In genomic region chr1:12174789-12175455, GRCh38 we compare ENCODE assay signal across 10 cellular contexts. TPM values are rescaled to one million over a fixed set of nuclear protein-coding genes. Genes with fewer than 3 reads are reported as not detected.
DNase-seq lines count a peak whose midpoint lies in the region; ATAC-seq and TF ChIP-seq lines count a peak whose summit lies in the region.
"Had no signal": no experiment of that assay in that cellular context is flagged by ENCODE, and none has a peak within 500 bp of the region (broad histone marks: within the 10 kb centered on the region; RNA-seq: fewer than 3 reads in every experiment).

No MANE protein-coding gene starts in this region.

- H3K36me3 ChIP-seq in gastrocnemius medialis = no peaks in the 10 kb centered on the region

- no peaks in the 10 kb centered on the region for H3K9me3 Mint-ChIP-seq in activated naive CD8-positive, alpha-beta T cell treated with anti-CD3 and anti-CD28 coated beads, Interleukin-2, amount 10 ng/mL, durations not matched to agents 7 days and 5 days

- TF ChIP-seq CTCF in HL-60 (IDR thresholded peaks at IDR 0.05; ENCODE audit: insufficient read depth, low read length) = no peak
- TF ChIP-seq CTCF in gastrocnemius medialis (IDR thresholded peaks at IDR 0.05 in 4 of 5, conservative IDR thresholded peaks at IDR 0.05 in 1 of 5) = no peak

- no peak for ATAC-seq in activated naive CD8-positive, alpha-beta T cell treated with anti-CD3 and anti-CD28 coated beads, Interleukin-2, amount 10 ng/mL, durations not matched to agents 7 days and 5 days (ENCODE audit: low read depth)
- ATAC-seq in gastrocnemius medialis (peak; percentile 21 to 23), HG03196 (IDR thresholded peaks at IDR 0.05; ENCODE audit: unreplicated experiment) (no peak), HG02852 (IDR thresholded peaks at IDR 0.05; ENCODE audit: unreplicated experiment) (no peak), GM21576 (IDR thresholded peaks at IDR 0.05; ENCODE audit: unreplicated experiment) (no peak)

- TF ChIP-seq POLR2A in gastrocnemius medialis (IDR thresholded peaks at IDR 0.05) = no peak

- H3K4me3 ChIP-seq in HL-60 (replicated peaks; ENCODE audit: insufficient read depth, low read length) (no peak overlapping the region), gastrocnemius medialis (no peak overlapping the region)

- H3K9me3 ChIP-seq in gastrocnemius medialis = no peaks in the 10 kb centered on the region

- intact Hi-C loops in gastrocnemius medialis (cut with DNase I; ENCODE audit: low total_unique reads) = no loop called here

- H3K27ac ChIP-seq in HL-60 (replicated peaks) (peak overlapping the region; percentile 27), gastrocnemius medialis (peak overlapping the region; percentile 56 to 85 (median 78))

- POLR2A ChIA-PET in activated naive CD8-positive, alpha-beta T cell treated with anti-CD3 and anti-CD28 coated beads, Interleukin-2, amount 10 ng/mL, durations not matched to agents 7 days and 5 days (lab: Charles Lee) = interaction anchor here (1.2 to 4.5 kb wide), 4 partner anchors 8 to 267 kb away, joined by 3 to 27 read pairs (median 4); partner anchors contain the start of gene TNFRSF1B

- DNase-seq in HL-60 (ENCODE audit: low read depth in 1 of 2, low spot score in 1 of 2) (no peak), iPS-NIHi7 (ENCODE audit: extremely low spot score) (peak; percentile 64), gastrocnemius medialis (peak in 1 of 2 donors; percentile 39), activated gamma-delta T cell treated with Interleukin-2 at 50 U/mL for 16 hours (no peak)
- no peak for DNase-seq in activated naive CD8-positive, alpha-beta T cell treated with anti-CD3 and anti-CD28 coated beads, Interleukin-2, amount 10 ng/mL, durations not matched to agents 7 days and 5 days
- DNase-seq: DND-41, NCI-H2029 had no signal

- peaks cover 43% of the 10 kb centered on the region for H3K36me3 Mint-ChIP-seq in activated naive CD8-positive, alpha-beta T cell treated with anti-CD3 and anti-CD28 coated beads, Interleukin-2, amount 10 ng/mL, durations not matched to agents 7 days and 5 days

- H3K4me1 Mint-ChIP-seq in activated naive CD8-positive, alpha-beta T cell treated with anti-CD3 and anti-CD28 coated beads, Interleukin-2, amount 10 ng/mL, durations not matched to agents 7 days and 5 days = peaks cover 85% of the 10 kb centered on the region

- peak overlapping the region; percentile 82 for H3K4me3 Mint-ChIP-seq in activated naive CD8-positive, alpha-beta T cell treated with anti-CD3 and anti-CD28 coated beads, Interleukin-2, amount 10 ng/mL, durations not matched to agents 7 days and 5 days

- in situ Hi-C loops in gastrocnemius medialis (cut with MboI; ENCODE audit: low sequenced_read_pairs in 4 of 4) = no loop called here

- H3K27me3 ChIP-seq in HL-60 (ENCODE audit: insufficient read depth, poor library complexity, severe bottlenecking) = no peaks in the 10 kb centered on the region
- H3K27me3 ChIP-seq in gastrocnemius medialis = no peaks in the 10 kb centered on the region

- peaks cover 20 to 67% of the 10 kb centered on the region in 2 donors for H3K4me1 ChIP-seq in gastrocnemius medialis

- no peaks in the 10 kb centered on the region for H3K27me3 Mint-ChIP-seq in activated naive CD8-positive, alpha-beta T cell treated with anti-CD3 and anti-CD28 coated beads, Interleukin-2, amount 10 ng/mL, durations not matched to agents 7 days and 5 days

- peak overlapping the region; percentile 97 for H3K27ac Mint-ChIP-seq in activated naive CD8-positive, alpha-beta T cell treated with anti-CD3 and anti-CD28 coated beads, Interleukin-2, amount 10 ng/mL, durations not matched to agents 7 days and 5 days

RNA-seq across cellular contexts. Expression of gene TNFRSF1B, which starts 8.1 kb away (rescaled TPM):
- total RNA-seq in activated naive CD8-positive, alpha-beta T cell treated with anti-CD3 and anti-CD28 coated beads, Interleukin-2, amount 10 ng/mL, durations not matched to agents 7 days and 5 days = 100 to 1,000 TPM; 215 to 246 TPM
- total RNA-seq in gastrocnemius medialis = 10 to 100 TPM; 14.0 to 29.5 (median 18.8) TPM

RNA-seq across cellular contexts. Expression of gene VPS13D, which starts 54.9 kb away (rescaled TPM):
- total RNA-seq in activated naive CD8-positive, alpha-beta T cell treated with anti-CD3 and anti-CD28 coated beads, Interleukin-2, amount 10 ng/mL, durations not matched to agents 7 days and 5 days = 10 to 100 TPM; 52.6 to 53.3 TPM
- total RNA-seq in gastrocnemius medialis = 10 to 100 TPM; 60.9 to 91.6 (median 71.6) TPM

Comparison
In these comparisons a context has a peak if more than half of its experiments do, and no peak if none do; other contexts are left out.
1. ATAC-seq: peak in gastrocnemius medialis (2 of 2); none in activated naive CD8-positive, alpha-beta T cell treated with anti-CD3 and anti-CD28 coated beads, Interleukin-2, amount 10 ng/mL, durations not matched to agents 7 days and 5 days (single experiment), HG03196 (single experiment), HG02852 (single experiment) and GM21576 (single experiment).
2. RNA of gene TNFRSF1B, which starts 8.1 kb away (total RNA-seq): 215 to 246 TPM in activated naive CD8-positive, alpha-beta T cell treated with anti-CD3 and anti-CD28 coated beads, Interleukin-2, amount 10 ng/mL, durations not matched to agents 7 days and 5 days; 14.0 to 29.5 TPM in gastrocnemius medialis; every median in the first group is over 4 times any median in the second.